Comparison of ENCODE assay signal across 1 cellular context in the genomic region with DNA sequence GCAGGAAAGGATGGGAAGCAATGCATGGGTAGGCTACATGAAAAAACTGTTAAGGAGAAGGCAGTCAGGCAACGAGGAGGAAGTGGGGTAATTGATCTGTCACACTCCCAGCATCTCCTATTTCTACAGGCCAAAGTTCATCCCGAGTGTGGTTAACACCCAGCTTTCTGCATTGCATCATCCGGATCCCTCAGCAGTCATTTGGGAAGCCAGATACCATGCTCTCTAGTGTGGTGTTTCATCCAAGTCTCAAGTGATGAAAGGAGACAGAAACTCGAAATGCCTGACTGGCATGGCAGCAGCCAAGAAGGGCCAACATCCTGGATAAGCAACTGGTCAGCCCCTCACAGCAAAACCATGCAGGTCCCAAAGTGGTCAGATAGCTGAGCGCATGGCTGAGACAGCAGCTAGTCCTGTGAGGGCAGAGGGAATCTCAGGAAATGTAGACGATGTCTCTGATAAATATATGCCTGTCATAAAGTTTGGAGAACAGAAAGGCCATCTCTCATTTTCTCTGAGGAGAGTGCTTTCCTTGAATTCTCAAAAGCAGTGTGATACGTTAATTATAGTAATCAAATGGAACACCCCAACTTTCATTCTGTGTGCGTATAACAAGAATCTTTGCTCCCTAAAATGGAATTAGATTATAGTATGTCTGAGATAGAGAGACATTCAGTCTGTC.
TF ChIP-seq lines count a peak whose summit lies in the region.

No MANE protein-coding gene starts in this region.

TF ChIP-seq in HepG2, 621 proteins besides CTCF, POLR2A, EP300 and RAD21 (continued from another document and continues in another):
- no peak for TF ChIP-seq BCL3 (CRISPR knock-in tag; IDR thresholded peaks at IDR 0.05)
- TF ChIP-seq PRMT3 (CRISPR knock-in tag; IDR thresholded peaks at IDR 0.05; ENCODE audit: borderline replicate concordance, low read depth), result 0 out of 2 replicates have a peak, but pooled peaks have one; percentile 66
- TF ChIP-seq ZMAT3 (CRISPR knock-in tag; conservative IDR thresholded peaks at IDR 0.05), result 0 out of 2 replicates have a peak, but pooled peaks have one; percentile 64
- no peak; the same call in 1 of the 2 replicates for TF ChIP-seq ZNF790 (CRISPR knock-in tag; IDR thresholded peaks at IDR 0.05; ENCODE audit: borderline replicate concordance)
- 0 out of 2 replicates have a peak, but pooled peaks have one; percentile 54 for TF ChIP-seq MXD3 (CRISPR knock-in tag; IDR thresholded peaks at IDR 0.05)
- TF ChIP-seq ZBTB1 (CRISPR knock-in tag; IDR thresholded peaks at IDR 0.05; ENCODE audit: borderline replicate concordance), result no peak
- TF ChIP-seq JUNB (CRISPR knock-in tag; IDR thresholded peaks at IDR 0.05; ENCODE audit: borderline replicate concordance), result no peak; the same call in 1 of the 2 replicates
- TF ChIP-seq, protein P1, sequence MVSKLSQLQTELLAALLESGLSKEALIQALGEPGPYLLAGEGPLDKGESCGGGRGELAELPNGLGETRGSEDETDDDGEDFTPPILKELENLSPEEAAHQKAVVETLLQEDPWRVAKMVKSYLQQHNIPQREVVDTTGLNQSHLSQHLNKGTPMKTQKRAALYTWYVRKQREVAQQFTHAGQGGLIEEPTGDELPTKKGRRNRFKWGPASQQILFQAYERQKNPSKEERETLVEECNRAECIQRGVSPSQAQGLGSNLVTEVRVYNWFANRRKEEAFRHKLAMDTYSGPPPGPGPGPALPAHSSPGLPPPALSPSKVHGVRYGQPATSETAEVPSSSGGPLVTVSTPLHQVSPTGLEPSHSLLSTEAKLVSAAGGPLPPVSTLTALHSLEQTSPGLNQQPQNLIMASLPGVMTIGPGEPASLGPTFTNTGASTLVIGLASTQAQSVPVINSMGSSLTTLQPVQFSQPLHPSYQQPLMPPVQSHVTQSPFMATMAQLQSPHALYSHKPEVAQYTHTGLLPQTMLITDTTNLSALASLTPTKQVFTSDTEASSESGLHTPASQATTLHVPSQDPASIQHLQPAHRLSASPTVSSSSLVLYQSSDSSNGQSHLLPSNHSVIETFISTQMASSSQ (IDR thresholded peaks at IDR 0.05; ENCODE audit: low read depth), result no peak
- TF ChIP-seq, protein P1 (CRISPR knock-in tag; IDR thresholded peaks at IDR 0.05; ENCODE audit: borderline replicate concordance), result peak; percentile 71; the same call in 1 of the 2 replicates
- no peak for TF ChIP-seq HNRNPH1 (optimal IDR thresholded peaks at IDR 0.05; ENCODE audit: low read depth, low read length)
- no peak for TF ChIP-seq KAT2B (IDR thresholded peaks at IDR 0.05; ENCODE audit: borderline replicate concordance, low read depth, low read length)
- peak; percentile 47; the same call in 1 of the 2 replicates for TF ChIP-seq SMC3 (IDR thresholded peaks at IDR 0.05; ENCODE audit: low read length)
- peak; percentile 93 for TF ChIP-seq FOXA3 (CRISPR knock-in tag; IDR thresholded peaks at IDR 0.05)
- TF ChIP-seq MAFF (IDR thresholded peaks at IDR 0.05; ENCODE audit: low read depth, low read length), result no peak
- no peak for TF ChIP-seq ZKSCAN1 (IDR thresholded peaks at IDR 0.05; ENCODE audit: low read length)
- no peak for TF ChIP-seq GTF3A (CRISPR knock-in tag; conservative IDR thresholded peaks at IDR 0.05)
- TF ChIP-seq PHF5A (CRISPR knock-in tag; IDR thresholded peaks at IDR 0.05; ENCODE audit: low read depth, unreplicated experiment), result peak; percentile 94
- no peak for TF ChIP-seq ETV6 (CRISPR knock-in tag; conservative IDR thresholded peaks at IDR 0.05)
- TF ChIP-seq, protein P2, sequence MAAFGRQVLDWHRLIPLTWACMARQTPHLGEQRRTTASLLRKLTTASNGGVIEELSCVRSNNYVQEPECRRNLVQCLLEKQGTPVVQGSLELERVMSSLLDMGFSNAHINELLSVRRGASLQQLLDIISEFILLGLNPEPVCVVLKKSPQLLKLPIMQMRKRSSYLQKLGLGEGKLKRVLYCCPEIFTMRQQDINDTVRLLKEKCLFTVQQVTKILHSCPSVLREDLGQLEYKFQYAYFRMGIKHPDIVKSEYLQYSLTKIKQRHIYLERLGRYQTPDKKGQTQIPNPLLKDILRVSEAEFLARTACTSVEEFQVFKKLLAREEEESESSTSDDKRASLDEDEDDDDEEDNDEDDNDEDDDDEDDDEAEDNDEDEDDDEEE (CRISPR knock-in tag; IDR thresholded peaks at IDR 0.05), result no peak
- TF ChIP-seq PITX1 (CRISPR knock-in tag; IDR thresholded peaks at IDR 0.05), result peak; percentile 93
- TF ChIP-seq ZNF724P (CRISPR knock-in tag; IDR thresholded peaks at IDR 0.05; ENCODE audit: borderline replicate concordance), result no peak; the same call in 1 of the 2 replicates
- TF ChIP-seq ZBTB40 (IDR thresholded peaks at IDR 0.05), result no peak
- TF ChIP-seq ZBTB40 (CRISPR knock-in tag; IDR thresholded peaks at IDR 0.05), result peak; percentile 59; the same call in 1 of the 2 replicates
- TF ChIP-seq MTF1 (CRISPR knock-in tag; IDR thresholded peaks at IDR 0.05), result no peak
- TF ChIP-seq STAG1 (CRISPR knock-in tag; IDR thresholded peaks at IDR 0.05), result peak; percentile 22; the same call in 1 of the 2 replicates
- no peak for TF ChIP-seq GMEB2 (CRISPR knock-in tag; IDR thresholded peaks at IDR 0.05; ENCODE audit: low read depth)
- TF ChIP-seq, protein P3, sequence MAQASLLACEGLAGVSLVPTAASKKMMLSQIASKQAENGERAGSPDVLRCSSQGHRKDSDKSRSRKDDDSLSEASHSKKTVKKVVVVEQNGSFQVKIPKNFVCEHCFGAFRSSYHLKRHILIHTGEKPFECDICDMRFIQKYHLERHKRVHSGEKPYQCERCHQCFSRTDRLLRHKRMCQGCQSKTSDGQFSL (CRISPR knock-in tag; IDR thresholded peaks at IDR 0.05), result no peak
- peak; percentile 84; the same call in 1 of the 2 replicates for TF ChIP-seq TSC22D2 (CRISPR knock-in tag; IDR thresholded peaks at IDR 0.05; ENCODE audit: borderline replicate concordance)
- no peak for TF ChIP-seq NPAS2 (CRISPR knock-in tag; IDR thresholded peaks at IDR 0.05; ENCODE audit: borderline replicate concordance)
- TF ChIP-seq, protein P4, sequence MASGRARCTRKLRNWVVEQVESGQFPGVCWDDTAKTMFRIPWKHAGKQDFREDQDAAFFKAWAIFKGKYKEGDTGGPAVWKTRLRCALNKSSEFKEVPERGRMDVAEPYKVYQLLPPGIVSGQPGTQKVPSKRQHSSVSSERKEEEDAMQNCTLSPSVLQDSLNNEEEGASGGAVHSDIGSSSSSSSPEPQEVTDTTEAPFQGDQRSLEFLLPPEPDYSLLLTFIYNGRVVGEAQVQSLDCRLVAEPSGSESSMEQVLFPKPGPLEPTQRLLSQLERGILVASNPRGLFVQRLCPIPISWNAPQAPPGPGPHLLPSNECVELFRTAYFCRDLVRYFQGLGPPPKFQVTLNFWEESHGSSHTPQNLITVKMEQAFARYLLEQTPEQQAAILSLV (CRISPR knock-in tag; IDR thresholded peaks at IDR 0.05; ENCODE audit: borderline replicate concordance), result no peak
- TF ChIP-seq, protein P5, sequence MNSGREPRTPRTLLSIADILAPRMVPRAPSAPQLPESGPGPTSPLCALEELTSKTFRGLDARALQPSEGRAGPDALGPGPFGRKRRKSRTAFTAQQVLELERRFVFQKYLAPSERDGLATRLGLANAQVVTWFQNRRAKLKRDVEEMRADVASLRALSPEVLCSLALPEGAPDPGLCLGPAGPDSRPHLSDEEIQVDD (CRISPR knock-in tag; IDR thresholded peaks at IDR 0.05; ENCODE audit: borderline replicate concordance), result 0 out of 2 replicates have a peak, but pooled peaks have one; percentile 27
